Comparison of ENCODE assay signal across 20 cellular contexts in the genomic region with DNA sequence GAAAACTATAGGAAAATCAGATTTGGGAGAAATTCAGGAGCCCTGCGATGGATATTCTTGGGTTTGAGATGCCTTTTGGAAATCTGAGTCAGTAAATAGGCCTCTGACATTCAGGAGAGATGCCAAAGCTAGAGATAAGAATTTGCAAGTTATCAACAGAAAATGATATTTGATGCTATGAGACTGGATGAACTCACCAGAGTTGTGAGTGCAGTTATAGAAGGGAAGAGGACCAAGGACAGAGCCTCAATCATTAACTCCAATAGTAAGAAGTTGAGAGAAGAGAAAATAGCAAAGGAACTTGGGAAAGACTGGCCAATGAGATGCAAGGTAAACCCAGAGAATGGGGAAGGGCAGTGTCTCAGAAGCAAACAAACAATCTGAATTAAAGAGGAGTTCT. TPM values are rescaled to one million over a fixed set of nuclear protein-coding genes. Genes with fewer than 3 reads are reported as not detected.
DNase-seq lines count a peak whose midpoint lies in the region; TF ChIP-seq lines count a peak whose summit lies in the region.
"Had no signal": no experiment of that assay in that cellular context is flagged by ENCODE, and none has a peak within 500 bp of the region (broad histone marks: within the 10 kb centered on the region; RNA-seq: fewer than 3 reads in every experiment).

No MANE protein-coding gene starts in this region.

- H2AFZ ChIP-seq in OCI-LY3 (ENCODE audit: low read depth, low read length) (no peak overlapping the region), fibroblast of lung (ENCODE audit: low read length) (no peak overlapping the region), MM.1S (ENCODE audit: low read length) (no peak overlapping the region)

- H3K4me3 ChIP-seq in AG04450 (ENCODE audit: low read depth, low read length) (no peak overlapping the region), OCI-LY3 (ENCODE audit: low read length) (peak overlapping the region; percentile 71), fibroblast of lung (replicated peaks in 1 of 4; ENCODE audit: control extremely low read depth in 1 of 4, insufficient read depth in 1 of 4, low read depth in 3 of 4, low read length in 4 of 4) (no peak overlapping the region), MM.1S (ENCODE audit: low read length) (no peak overlapping the region)
- H3K4me3 ChIP-seq: SK-N-MC had no signal

- no peaks in the 10 kb centered on the region for H3K9me3 ChIP-seq in AG04450 (ENCODE audit: control insufficient read depth, insufficient read depth, low read length)
- peaks cover 6% of the 10 kb centered on the region; the same call in 1 of the 2 replicates for H3K9me3 ChIP-seq in OCI-LY3 (ENCODE audit: insufficient read depth, low read length)
- H3K9me3 ChIP-seq in fibroblast of lung (ENCODE audit: control insufficient read depth, insufficient read depth, low read depth, low read length): no peaks in the 10 kb centered on the region
- H3K9me3 ChIP-seq in MM.1S (replicated peaks; ENCODE audit: insufficient read depth, low read length): no peaks in the 10 kb centered on the region
- H3K9me3 ChIP-seq: neutrophil had no signal

- H3K4me1 ChIP-seq in OCI-LY3 (ENCODE audit: low read length): peaks cover 52% of the 10 kb centered on the region
- peaks cover 7% of the 10 kb centered on the region for H3K4me1 ChIP-seq in fibroblast of lung (ENCODE audit: control insufficient read depth, extremely low read depth, insufficient read depth, low read length)
- peaks cover 7% of the 10 kb centered on the region for H3K4me1 ChIP-seq in MM.1S (ENCODE audit: low read length)

- DNase-seq in AG04450 (ENCODE audit: low read depth, low spot score) (no peak), EL (peak; percentile 8), fibroblast of lung (ENCODE audit: low read depth in 2 of 2) (peak; percentile 23 to 26), germinal center (ENCODE audit: low spot score) (no peak), MM.1S (no peak), NCI-H345 treated with DMSO at 0.1 percent for 48 hours (lab: John Stamatoyannopoulos, UW; ENCODE audit: unreplicated experiment) (no peak)
- DNase-seq: activated CD4-positive, alpha-beta T cell treated with anti-CD3 and anti-CD28 coated beads, Interleukin-2, amount 10 ng/mL, durations not matched to agents 7 days and 5 days; activated naive CD4-positive, alpha-beta T cell treated with anti-CD3 and anti-CD28 coated beads, Interleukin-2, amount 50 U/mL, for 16 hours; dermis blood vessel endothelial cell; islet precursor cell; naive B cell; NCI-H1105; NCI-H187 treated with DMSO at 0.1 percent for 48 hours; NCI-H446; NCI-H774; stimulated activated CD4-positive, alpha-beta T cell treated with anti-CD3 and anti-CD28 coated beads, Interleukin-12 subunit alpha, Interleukin-12 subunit beta, amount 100 ng/mL, for 4 hours; stimulated activated CD4-positive, alpha-beta T cell treated with anti-CD3 and anti-CD28 coated beads, Interleukin-4, amount 100 ng/mL, for 1 hour had no signal

- H3K79me2 ChIP-seq in OCI-LY3 (ENCODE audit: low read length) (no peaks in the 10 kb centered on the region), fibroblast of lung (ENCODE audit: control insufficient read depth, insufficient read depth, low read length) (no peaks in the 10 kb centered on the region), MM.1S (ENCODE audit: low read length) (no peaks in the 10 kb centered on the region)

- TF ChIP-seq CTCF in AG04450 (IDR thresholded peaks at IDR 0.05; ENCODE audit: low read depth, low read length): no peak
- TF ChIP-seq CTCF in OCI-LY3 (IDR thresholded peaks at IDR 0.05; ENCODE audit: low read depth, low read length): no peak
- no peak for TF ChIP-seq CTCF in fibroblast of lung (conservative IDR thresholded peaks at IDR 0.05 in 1 of 2, IDR thresholded peaks at IDR 0.05 in 1 of 2; ENCODE audit: low read depth in 1 of 2, low read length in 2 of 2)
- no peak for TF ChIP-seq CTCF in MM.1S (IDR thresholded peaks at IDR 0.05; ENCODE audit: low read length)

- CTCF ChIA-PET in AG04450 (lab: Charles Lee): no interaction called here

- H4K20me1 ChIP-seq in OCI-LY3 (ENCODE audit: insufficient read depth, low read length): no peaks in the 10 kb centered on the region
- H4K20me1 ChIP-seq in fibroblast of lung (ENCODE audit: control insufficient read depth, extremely low read depth, insufficient read depth, low read length): no peaks in the 10 kb centered on the region
- no peaks in the 10 kb centered on the region for H4K20me1 ChIP-seq in MM.1S (ENCODE audit: insufficient read depth, low read length)

- peaks cover 4% of the 10 kb centered on the region for H3K36me3 ChIP-seq in OCI-LY3 (replicated peaks; ENCODE audit: low read depth, low read length)
- H3K36me3 ChIP-seq in fibroblast of lung (ENCODE audit: control insufficient read depth, insufficient read depth, low read length): no peaks in the 10 kb centered on the region
- no peaks in the 10 kb centered on the region for H3K36me3 ChIP-seq in MM.1S (replicated peaks; ENCODE audit: insufficient read depth, low read length)
- H3K36me3 ChIP-seq: neutrophil had no signal

- POLR2A ChIA-PET in AG04450 (lab: Yijun Ruan, JAX): no interaction called here

- H3K9ac ChIP-seq in OCI-LY3 (ENCODE audit: low read length) (peak overlapping the region; percentile 85), fibroblast of lung (ENCODE audit: insufficient read depth, low read length) (no peak overlapping the region), MM.1S (ENCODE audit: low read length) (no peak overlapping the region)

- no peaks in the 10 kb centered on the region; the same call in 1 of the 2 replicates for H3F3A ChIP-seq in MM.1S (ENCODE audit: insufficient read depth, low read length)

- peak overlapping the region; percentile 66 for H3K27ac ChIP-seq in AG04450 (ENCODE audit: low read depth, low read length)
- H3K27ac ChIP-seq in OCI-LY3 (ENCODE audit: low read length): peak overlapping the region; percentile 96
- no peak overlapping the region for H3K27ac ChIP-seq in fibroblast of lung (ENCODE audit: insufficient read depth, low read length)
- H3K27ac ChIP-seq in MM.1S (ENCODE audit: low read length): no peak overlapping the region
- H3K27ac ChIP-seq: neutrophil, SK-N-MC had no signal

- no peaks in the 10 kb centered on the region for H3K9me2 ChIP-seq in MM.1S (replicated peaks; ENCODE audit: insufficient read depth, low read length)

- H3K27me3 ChIP-seq in AG04450 (ENCODE audit: control insufficient read depth, insufficient read depth, low read length): no peaks in the 10 kb centered on the region
- no peaks in the 10 kb centered on the region for H3K27me3 ChIP-seq in OCI-LY3 (ENCODE audit: low read depth, low read length)
- H3K27me3 ChIP-seq in fibroblast of lung (ENCODE audit: control insufficient read depth, insufficient read depth, low read length): no peaks in the 10 kb centered on the region
- H3K27me3 ChIP-seq in MM.1S (replicated peaks; ENCODE audit: insufficient read depth, low read length): no peaks in the 10 kb centered on the region
- H3K27me3 ChIP-seq: neutrophil had no signal

- H3K4me2 ChIP-seq in OCI-LY3 (ENCODE audit: low read length): peak overlapping the region; percentile 94
- H3K4me2 ChIP-seq in fibroblast of lung (ENCODE audit: extremely low read depth, insufficient read depth, low read length): no peak overlapping the region
- H3K4me2 ChIP-seq in MM.1S (ENCODE audit: low read depth, low read length): no peak overlapping the region

RNA-seq across cellular contexts. Expression of a gene that starts 7.9 kb away (rescaled TPM):
- polyA plus RNA-seq in AG04450 (2011; rRNA removed) (71.9 and 87.1 TPM in 2 replicates), fibroblast of lung (74.8 and 103 TPM in 2 replicates)
- polyA minus RNA-seq in AG04450 (2011; rRNA and poly(A)+ RNA removed): 62.3 and 70.9 TPM in 2 replicates
- 96.8 and 138 TPM in 2 replicates for total RNA-seq in fibroblast of lung
- 60.9 and 74.2 TPM in 2 replicates for polyA plus RNA-seq in fibroblast of lung (2012)
- polyA minus RNA-seq in fibroblast of lung (ENCODE audit: low replicate concordance): 63.1 and 78.7 TPM in 2 replicates

Comparison
In these comparisons a context has a peak if more than half of its experiments do, and no peak if none do; other contexts are left out.
1. DNase-seq: peak in EL (single experiment) and fibroblast of lung (2 of 2); none in AG04450 (single experiment), germinal center (single experiment), MM.1S (single experiment) and NCI-H345 treated with DMSO at 0.1 percent for 48 hours (single experiment).
2. H3K27ac ChIP-seq: peak in AG04450 (single experiment) and OCI-LY3 (single experiment); none in fibroblast of lung (single experiment) and MM.1S (single experiment).